ENCODE assay signal across 8 cellular contexts in genomic region chr6:73452107-73452461, GRCh38. TPM values are rescaled to one million over a fixed set of nuclear protein-coding genes. Genes with fewer than 3 reads are reported as not detected.
DNase-seq lines count a peak whose midpoint lies in the region; ATAC-seq, FAIRE-seq and TF ChIP-seq lines count a peak whose summit lies in the region.

Gene CGAS (minus strand): TSS chr6:73452297. CDS start chr6:73452181, 116 bp downstream.

- H4K20me1 ChIP-seq in astrocyte (ENCODE audit: insufficient read depth, low read length), result no peaks in the 10 kb centered on the region
- H4K20me1 ChIP-seq in smooth muscle cell (ENCODE audit: low read depth), result no peaks in the 10 kb centered on the region

- peak; percentile 76 for ATAC-seq in HG03442 (IDR thresholded peaks at IDR 0.05; ENCODE audit: unreplicated experiment)

- no peaks in the 10 kb centered on the region for H3K9me3 ChIP-seq in BE2C
- no peaks in the 10 kb centered on the region for H3K9me3 ChIP-seq in astrocyte (ENCODE audit: insufficient read depth, low read depth, low read length)
- H3K9me3 ChIP-seq in smooth muscle cell (replicated peaks; ENCODE audit: low read depth), result no peaks in the 10 kb centered on the region

- peak within 1 kb of the TSS; percentile 45 for H3K4me3 ChIP-seq in BE2C (ENCODE audit: low read depth, low read length)
- H3K4me3 ChIP-seq in astrocyte (ENCODE audit: insufficient read depth, low read depth, low read length), result peak within 1 kb of the TSS; percentile 58
- H3K4me3 ChIP-seq in smooth muscle cell, result peak within 1 kb of the TSS; percentile 52

- H3K27ac ChIP-seq in astrocyte (ENCODE audit: low read depth, low read length) (peak within 1 kb of the TSS; percentile 49), smooth muscle cell (ENCODE audit: low read depth) (no peak within 1 kb of the TSS)

- H3K4me3 Mint-ChIP-seq in astrocyte (ENCODE audit: unreplicated experiment), result peak within 1 kb of the TSS; percentile 50

- no peaks in the 10 kb centered on the region for H3K36me3 Mint-ChIP-seq in astrocyte (ENCODE audit: low read depth, unreplicated experiment)

- peaks cover 17% of the 10 kb centered on the region for H3K27me3 Mint-ChIP-seq in astrocyte (ENCODE audit: low read depth, unreplicated experiment)

- H3K79me2 ChIP-seq in astrocyte (ENCODE audit: insufficient read depth, low read length) (peaks cover 5% of the 10 kb centered on the region), smooth muscle cell (ENCODE audit: low read depth) (no peaks in the 10 kb centered on the region)

- DNase-seq in BE2C (no peak), astrocyte (ENCODE audit: low read depth) (peak; percentile 20), iPS DF 19.7 (ENCODE audit: low read depth, low spot score) (peak; percentile 33), smooth muscle cell (lab: John Stamatoyannopoulos, UW; ENCODE audit: unreplicated experiment) (no peak), SW480 (ENCODE audit: low spot score) (no peak)

- intact Hi-C loops in T-helper 2 cell treated with Interferon-gamma antibody and Interleukin-4, amounts not matched to agents 100 ng/mL and 5 ng/mL, for 36 hours (cut with micrococcal nuclease), result loop anchor here (1.0 to 10.0 kb wide), 4 partner anchors 9 to 1833 kb away; partner anchors contain the start of genes EEF1A1, MTO1 and TMEM30A

- no peak for FAIRE-seq in astrocyte (lab: Jason Lieb, UNC)

- no peaks in the 10 kb centered on the region for H3F3A ChIP-seq in smooth muscle cell (ENCODE audit: low read depth)

- peak; percentile 75 for TF ChIP-seq POLR2A in GM19193 (IDR thresholded peaks at IDR 0.05; ENCODE audit: extremely low read depth, insufficient read depth, insufficient read length)

- H3K4me1 ChIP-seq in BE2C (no peaks in the 10 kb centered on the region; the same call in 1 of the 2 replicates), astrocyte (ENCODE audit: insufficient read depth, low read length) (peaks cover 13% of the 10 kb centered on the region), smooth muscle cell (ENCODE audit: low read depth) (no peaks in the 10 kb centered on the region)

- peak within 1 kb of the TSS; percentile 97 for H2AFZ ChIP-seq in astrocyte (ENCODE audit: low read depth, low read length)
- H2AFZ ChIP-seq in smooth muscle cell (ENCODE audit: low read depth), result peak within 1 kb of the TSS; percentile 81

- no peak within 1 kb of the TSS for H3K27ac Mint-ChIP-seq in astrocyte (ENCODE audit: unreplicated experiment)

- H3K4me1 Mint-ChIP-seq in astrocyte (ENCODE audit: low read depth, unreplicated experiment), result no peaks in the 10 kb centered on the region

- H3K36me3 ChIP-seq in BE2C, result no peaks in the 10 kb centered on the region
- no peaks in the 10 kb centered on the region for H3K36me3 ChIP-seq in astrocyte (ENCODE audit: insufficient read depth, low read length)
- H3K36me3 ChIP-seq in smooth muscle cell (ENCODE audit: low read depth), result no peaks in the 10 kb centered on the region

- H3K4me2 ChIP-seq in astrocyte (ENCODE audit: low read length) (peak within 1 kb of the TSS; percentile 87), smooth muscle cell (peak within 1 kb of the TSS; percentile 85)

- 31% methylated on average over 23 of the region's 23 CpGs for WGBS in smooth muscle cell (ENCODE audit: low lambda C conversion rate)

- no peak for TF ChIP-seq CTCF in BE2C (IDR thresholded peaks at IDR 0.05; ENCODE audit: low read depth, low read length)
- no peak for TF ChIP-seq CTCF in astrocyte (IDR thresholded peaks at IDR 0.05; ENCODE audit: insufficient read depth, low read depth, low read length)
- no peak for TF ChIP-seq CTCF in smooth muscle cell (IDR thresholded peaks at IDR 0.05; ENCODE audit: borderline replicate concordance, insufficient read depth, poor library complexity, severe bottlenecking)

- peaks cover 2% of the 10 kb centered on the region for H3K9me3 Mint-ChIP-seq in astrocyte (ENCODE audit: unreplicated experiment)

- peaks cover 20% of the 10 kb centered on the region for H3K27me3 ChIP-seq in BE2C
- no peaks in the 10 kb centered on the region for H3K27me3 ChIP-seq in astrocyte (ENCODE audit: insufficient read depth, low read length)
- peaks cover 8% of the 10 kb centered on the region for H3K27me3 ChIP-seq in smooth muscle cell (ENCODE audit: low read depth)

- peak within 1 kb of the TSS; percentile 78 for H3K9ac ChIP-seq in astrocyte (ENCODE audit: low read length)
- H3K9ac ChIP-seq in smooth muscle cell (ENCODE audit: low read depth), result no peak within 1 kb of the TSS

RNA-seq across cellular contexts. Expression of gene CGAS, which starts in this region (rescaled TPM):
- polyA plus RNA-seq in BE2C (2012; ENCODE audit: insufficient read depth, insufficient read length, low read depth), result not detected
- 45.8 and 46.5 TPM in 2 replicates for total RNA-seq in T-helper 2 cell treated with Interferon-gamma antibody and Interleukin-4, amounts not matched to agents 100 ng/mL and 5 ng/mL, for 36 hours
- total RNA-seq in astrocyte (0.16 and 0.34 TPM in 2 replicates), smooth muscle cell (1.8 and 2.6 TPM in 2 replicates)
- 0.87 and 1.6 TPM in 2 replicates for polyA plus RNA-seq in smooth muscle cell

Comparison
In these comparisons a context has a peak if more than half of its experiments do, and no peak if none do; other contexts are left out.
1. RNA of gene CGAS (total RNA-seq): 45.8 to 46.5 TPM in T-helper 2 cell treated with Interferon-gamma antibody and Interleukin-4, amounts not matched to agents 100 ng/mL and 5 ng/mL, for 36 hours; 1.8 to 2.6 TPM in smooth muscle cell and 0.16 to 0.34 TPM in astrocyte; every median in the first group is over 10 times any median in the second.
2. Peak in DNase-seq, H3K4me3 ChIP-seq, H3K27ac ChIP-seq, H3K9ac ChIP-seq and H3K4me2 ChIP-seq in astrocyte; RNA of the gene not detected or under 1 TPM.
3. Peak in every context shown above with its lines, with median percentiles within 50 percentile points of each other: H3K4me3 ChIP-seq.